Comparison of ENCODE assay signal across 9 cellular contexts in the genomic region with DNA sequence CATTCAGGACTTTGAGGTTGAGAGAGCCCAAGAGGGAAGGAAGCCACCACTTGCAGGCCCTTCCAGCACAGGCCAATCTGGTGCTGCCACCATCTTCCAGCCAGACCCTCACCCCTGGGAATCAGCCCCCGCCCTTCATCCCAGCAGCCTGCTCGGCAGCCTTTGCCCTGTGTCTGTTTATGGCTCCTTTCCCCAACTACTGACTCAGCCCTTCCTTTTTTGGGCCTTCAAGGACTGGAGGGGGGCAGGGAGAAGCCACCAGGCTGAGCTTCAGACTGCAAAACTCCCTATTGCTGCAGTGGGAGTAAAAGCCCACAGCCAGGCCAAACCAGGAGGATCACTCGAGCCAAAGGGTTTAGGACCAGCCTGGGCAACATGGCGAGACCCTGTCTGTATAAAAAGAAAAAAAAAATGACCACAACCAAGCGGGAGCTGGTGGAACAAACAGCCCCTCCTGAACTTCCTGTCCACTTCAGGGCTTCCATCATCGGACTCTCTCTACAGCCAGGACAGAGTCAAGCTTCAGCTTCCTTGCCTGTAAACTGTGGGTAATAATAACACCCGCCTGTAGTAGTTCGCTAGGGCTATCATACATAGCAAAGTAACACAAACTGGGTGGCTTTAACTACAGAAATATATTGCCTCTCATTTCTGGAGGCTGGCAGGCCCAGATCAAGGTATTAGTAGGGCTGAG.
DNase-seq lines count a peak whose midpoint lies in the region; ATAC-seq and TF ChIP-seq lines count a peak whose summit lies in the region.
"Had no signal": no experiment of that assay in that cellular context is flagged by ENCODE, and none has a peak within 500 bp of the region (broad histone marks: within the 10 kb centered on the region; RNA-seq: fewer than 3 reads in every experiment).

No MANE protein-coding gene starts in this region.

- TF ChIP-seq CTCF in chondrocyte (IDR thresholded peaks at IDR 0.05) (no peak), right lobe of liver (IDR thresholded peaks at IDR 0.05) (no peak)

- intact Hi-C loops in right lobe of liver (cut with DNase I) = no loop called here

- H3K36me3 Mint-ChIP-seq in chondrocyte (ENCODE audit: low read depth) = no peaks in the 10 kb centered on the region

- 69% methylated on average over 4 of the region's 8 CpGs for WGBS in right lobe of liver (ENCODE audit: insufficient coverage, low coverage, low lambda C conversion rate, missing lambda C conversion rate)

- H3K4me1 ChIP-seq in right lobe of liver (no peaks in the 10 kb centered on the region), stomach smooth muscle (ENCODE audit: control insufficient read depth, insufficient read depth, low read length) (peaks cover 27% of the 10 kb centered on the region)

- ATAC-seq in right lobe of liver = peak; percentile 56 to 82 (median 72)

- H3K9me3 ChIP-seq in right lobe of liver (no peaks in the 10 kb centered on the region), stomach smooth muscle (ENCODE audit: control insufficient read depth in 2 of 2, low read length in 2 of 2) (no peaks in the 10 kb centered on the region)

- H3K4me3 ChIP-seq in right lobe of liver (no peak overlapping the region), stomach smooth muscle (ENCODE audit: low read length in 2 of 2) (peak overlapping the region; percentile 28 to 57)

- H3K27ac ChIP-seq in right lobe of liver (peak overlapping the region in 2 of 3 donors; percentile 53 to 65), stomach smooth muscle (ENCODE audit: low read length) (peak overlapping the region; percentile 93)

- H3K9me3 Mint-ChIP-seq in chondrocyte (ENCODE audit: low read depth) = no peaks in the 10 kb centered on the region

- H3K9ac ChIP-seq in stomach smooth muscle (ENCODE audit: low read length in 2 of 2) = peak overlapping the region; percentile 64 to 82

- H3K36me3 ChIP-seq in right lobe of liver = no peaks in the 10 kb centered on the region
- H3K36me3 ChIP-seq in stomach smooth muscle (ENCODE audit: control insufficient read depth in 2 of 2, insufficient read depth in 2 of 2, low read length in 2 of 2) = no peaks in the 10 kb centered on the region

- H3K27ac Mint-ChIP-seq in chondrocyte (ENCODE audit: unreplicated experiment) = peak overlapping the region; percentile 89

- H3K4me1 Mint-ChIP-seq in chondrocyte (ENCODE audit: low read depth) = peaks cover 28% of the 10 kb centered on the region

- no peaks in the 10 kb centered on the region for H3K27me3 Mint-ChIP-seq in chondrocyte (ENCODE audit: low read depth)

- peak; percentile 32 for DNase-seq in M059J (ENCODE audit: low read depth)
- no peak for DNase-seq in chondrocyte (ENCODE audit: low spot score)
- DNase-seq in right lobe of liver = no peak
- DNase-seq in C1 segment of cervical spinal cord (lab: John Stamatoyannopoulos, UW) = no peak
- no peak for DNase-seq in epidermal melanocyte (ENCODE audit: insufficient read length, low spot score)
- no peak for DNase-seq in KG1 (lab: John Stamatoyannopoulos, UW)
- no peak for DNase-seq in H4 (ENCODE audit: low spot score)
- DNase-seq: caudate nucleus had no signal

- H3K27me3 ChIP-seq in right lobe of liver (no peaks in the 10 kb centered on the region), stomach smooth muscle (ENCODE audit: control insufficient read depth in 1 of 2, insufficient read depth in 2 of 2, low read length in 2 of 2) (no peaks in the 10 kb centered on the region)

- no peak overlapping the region for H3K4me3 Mint-ChIP-seq in chondrocyte (ENCODE audit: unreplicated experiment)

- TF ChIP-seq POLR2A in right lobe of liver (IDR thresholded peaks at IDR 0.05) = no peak

Comparison
In these comparisons a context has a peak if more than half of its experiments do, and no peak if none do; other contexts are left out.
1. H3K4me3 ChIP-seq: peak in stomach smooth muscle (2 of 2); none in right lobe of liver (0 of 3).